Comparison of ENCODE assay signal across 11 cellular contexts in genomic region chr20:33370296-33370695, GRCh38. TPM values are rescaled to one million over a fixed set of nuclear protein-coding genes. Genes with fewer than 3 reads are reported as not detected.
DNase-seq lines count a peak whose midpoint lies in the region; ATAC-seq and TF ChIP-seq lines count a peak whose summit lies in the region.
"Had no signal": no experiment of that assay in that cellular context is flagged by ENCODE, and none has a peak within 500 bp of the region (broad histone marks: within the 10 kb centered on the region; RNA-seq: fewer than 3 reads in every experiment).

No MANE protein-coding gene starts in this region.

- H3K27me3 Mint-ChIP-seq in activated T-helper 1 cell treated with anti-CD3 and anti-CD28 coated beads, Interleukin-12 subunit alpha, Interleukin-12 subunit beta, Interleukin-2, Interleukin-4 antibody, amounts not matched to agents 30 ng/mL and 10 ng/mL and 1 ng/mL, durations not matched to agents 14 hours and 24 hours and 36 hours (ENCODE audit: insufficient read depth): no peaks in the 10 kb centered on the region
- no peaks in the 10 kb centered on the region for H3K27me3 Mint-ChIP-seq in natural killer cell treated with Interleukin-12 subunit alpha and Interleukin-12 subunit beta and Interleukin-15 and Interleukin-18, amount 100 ng/mL, for 72 hours

- H3K4me1 Mint-ChIP-seq in activated T-helper 1 cell treated with anti-CD3 and anti-CD28 coated beads, Interleukin-12 subunit alpha, Interleukin-12 subunit beta, Interleukin-2, Interleukin-4 antibody, amounts not matched to agents 30 ng/mL and 10 ng/mL and 1 ng/mL, durations not matched to agents 14 hours and 24 hours and 36 hours (ENCODE audit: low read depth): peaks cover 29% of the 10 kb centered on the region
- peaks cover 30 to 35% of the 10 kb centered on the region in 2 donors for H3K4me1 Mint-ChIP-seq in natural killer cell treated with Interleukin-12 subunit alpha and Interleukin-12 subunit beta and Interleukin-15 and Interleukin-18, amount 100 ng/mL, for 72 hours (ENCODE audit: low read depth in 2 of 2)

- H3K4me3 Mint-ChIP-seq in activated T-helper 1 cell treated with anti-CD3 and anti-CD28 coated beads, Interleukin-12 subunit alpha, Interleukin-12 subunit beta, Interleukin-2, Interleukin-4 antibody, amounts not matched to agents 30 ng/mL and 10 ng/mL and 1 ng/mL, durations not matched to agents 14 hours and 24 hours and 36 hours: no peak overlapping the region
- H3K4me3 Mint-ChIP-seq in natural killer cell treated with Interleukin-12 subunit alpha and Interleukin-12 subunit beta and Interleukin-15 and Interleukin-18, amount 100 ng/mL, for 72 hours: peak overlapping the region; percentile 71

- H3K4me2 ChIP-seq in BLaER1: peak overlapping the region; percentile 90

- peaks cover 43% of the 10 kb centered on the region for H3K36me3 Mint-ChIP-seq in activated T-helper 1 cell treated with anti-CD3 and anti-CD28 coated beads, Interleukin-12 subunit alpha, Interleukin-12 subunit beta, Interleukin-2, Interleukin-4 antibody, amounts not matched to agents 30 ng/mL and 10 ng/mL and 1 ng/mL, durations not matched to agents 14 hours and 24 hours and 36 hours (ENCODE audit: low read depth)
- peaks cover 21% of the 10 kb centered on the region for H3K36me3 Mint-ChIP-seq in natural killer cell treated with Interleukin-12 subunit alpha and Interleukin-12 subunit beta and Interleukin-15 and Interleukin-18, amount 100 ng/mL, for 72 hours

- no peaks in the 10 kb centered on the region for H3K9me3 Mint-ChIP-seq in activated T-helper 1 cell treated with anti-CD3 and anti-CD28 coated beads, Interleukin-12 subunit alpha, Interleukin-12 subunit beta, Interleukin-2, Interleukin-4 antibody, amounts not matched to agents 30 ng/mL and 10 ng/mL and 1 ng/mL, durations not matched to agents 14 hours and 24 hours and 36 hours
- H3K9me3 Mint-ChIP-seq in natural killer cell treated with Interleukin-12 subunit alpha and Interleukin-12 subunit beta and Interleukin-15 and Interleukin-18, amount 100 ng/mL, for 72 hours: no peaks in the 10 kb centered on the region

- intact Hi-C loops in activated T-helper 1 cell treated with anti-CD3 and anti-CD28 coated beads, Interleukin-12 subunit alpha, Interleukin-12 subunit beta, Interleukin-2, Interleukin-4 antibody, amounts not matched to agents 30 ng/mL and 10 ng/mL and 1 ng/mL, durations not matched to agents 14 hours and 24 hours and 36 hours (cut with micrococcal nuclease): loop anchor here (10.0 kb wide), 1 partner anchor 295 kb away; the partner anchor contains the start of genes ACTL10 and C20orf144
- intact Hi-C loops in dorsolateral prefrontal cortex (cut with DNase I): no loop called here

- TF ChIP-seq POLR2A in GM18505 (IDR thresholded peaks at IDR 0.05; ENCODE audit: borderline replicate concordance, extremely low read depth, insufficient read depth, insufficient read length): no peak

- no peaks in the 10 kb centered on the region for H3K27me3 ChIP-seq in BLaER1
- no peaks in the 10 kb centered on the region for H3K27me3 ChIP-seq in dorsolateral prefrontal cortex

- peaks cover 68% of the 10 kb centered on the region for H3K36me3 ChIP-seq in BLaER1

- H3K9ac ChIP-seq in BLaER1: peak overlapping the region; percentile 59
- H3K9ac ChIP-seq: parathyroid adenoma had no signal

- H3K4me1 ChIP-seq in BLaER1: peaks cover 41% of the 10 kb centered on the region

- ATAC-seq in natural killer cell treated with Interleukin-12 subunit alpha and Interleukin-12 subunit beta and Interleukin-15 and Interleukin-18, amount 100 ng/mL, for 72 hours: peak; percentile 56 to 78
- ATAC-seq in GM18505 (IDR thresholded peaks at IDR 0.05; ENCODE audit: unreplicated experiment) (no peak), HG03457 (IDR thresholded peaks at IDR 0.05; ENCODE audit: unreplicated experiment) (no peak)
- ATAC-seq: K562 had no signal

- peak overlapping the region; percentile 74 for H3K27ac Mint-ChIP-seq in activated T-helper 1 cell treated with anti-CD3 and anti-CD28 coated beads, Interleukin-12 subunit alpha, Interleukin-12 subunit beta, Interleukin-2, Interleukin-4 antibody, amounts not matched to agents 30 ng/mL and 10 ng/mL and 1 ng/mL, durations not matched to agents 14 hours and 24 hours and 36 hours
- H3K27ac Mint-ChIP-seq in natural killer cell treated with Interleukin-12 subunit alpha and Interleukin-12 subunit beta and Interleukin-15 and Interleukin-18, amount 100 ng/mL, for 72 hours: peak overlapping the region; percentile 82 to 86

- DNase-seq in NCI-H2107 treated with DMSO at 0.1 percent for 48 hours (lab: John Stamatoyannopoulos, UW; ENCODE audit: unreplicated experiment) (peak; percentile 43), C1 segment of cervical spinal cord (lab: John Stamatoyannopoulos, UW) (no peak), dorsolateral prefrontal cortex (no peak)
- DNase-seq in activated T-helper 1 cell treated with anti-CD3 and anti-CD28 coated beads, Interleukin-12 subunit alpha, Interleukin-12 subunit beta, Interleukin-2, Interleukin-4 antibody, amounts not matched to agents 30 ng/mL and 10 ng/mL and 1 ng/mL, durations not matched to agents 14 hours and 24 hours and 36 hours (ENCODE audit: low spot score): peak; percentile 27
- DNase-seq in natural killer cell treated with Interleukin-12 subunit alpha and Interleukin-12 subunit beta and Interleukin-15 and Interleukin-18, amount 100 ng/mL, for 72 hours (ENCODE audit: low spot score): no peak
- DNase-seq: glutamatergic neuron had no signal

- H3K27ac ChIP-seq in BLaER1 (peak overlapping the region; percentile 42), dorsolateral prefrontal cortex (peak overlapping the region in 1 of 59 donors; percentile 4)
- H3K27ac ChIP-seq: parathyroid adenoma had no signal

- TF ChIP-seq CTCF in dorsolateral prefrontal cortex (IDR thresholded peaks at IDR 0.05 in 54 of 56, conservative IDR thresholded peaks at IDR 0.05 in 2 of 56; ENCODE audit: low read depth in 1 of 56, partially characterized antibody in 56 of 56): no peak

- H3K4me3 ChIP-seq in BLaER1 (peak overlapping the region; percentile 21; the same call in 1 of the 2 replicates), dorsolateral prefrontal cortex (no peak overlapping the region)
- H3K4me3 ChIP-seq: K562 had no signal

- no peaks in the 10 kb centered on the region for H4K20me1 ChIP-seq in BLaER1

- H3K9me3 ChIP-seq in BLaER1: no peaks in the 10 kb centered on the region

RNA-seq across cellular contexts. Expression of gene CDK5RAP1, which starts 31.0 kb away (rescaled TPM):
- 46.0 and 49.1 TPM in 2 replicates for total RNA-seq in activated T-helper 1 cell treated with anti-CD3 and anti-CD28 coated beads, Interleukin-12 subunit alpha, Interleukin-12 subunit beta, Interleukin-2, Interleukin-4 antibody, amounts not matched to agents 30 ng/mL and 10 ng/mL and 1 ng/mL, durations not matched to agents 14 hours and 24 hours and 36 hours
- total RNA-seq in natural killer cell treated with Interleukin-12 subunit alpha and Interleukin-12 subunit beta and Interleukin-15 and Interleukin-18, amount 100 ng/mL, for 72 hours: 10 to 100 TPM; 37.1 to 59.6 TPM
- total RNA-seq in dorsolateral prefrontal cortex: 10 to 100 TPM; 30.0 to 60.3 (median 42.9) TPM

Comparison
In these comparisons a context has a peak if more than half of its experiments do, and no peak if none do; other contexts are left out.
1. DNase-seq: peak in NCI-H2107 treated with DMSO at 0.1 percent for 48 hours (single experiment) and activated T-helper 1 cell treated with anti-CD3 and anti-CD28 coated beads, Interleukin-12 subunit alpha, Interleukin-12 subunit beta, Interleukin-2, Interleukin-4 antibody, amounts not matched to agents 30 ng/mL and 10 ng/mL and 1 ng/mL, durations not matched to agents 14 hours and 24 hours and 36 hours (single experiment); none in natural killer cell treated with Interleukin-12 subunit alpha and Interleukin-12 subunit beta and Interleukin-15 and Interleukin-18, amount 100 ng/mL, for 72 hours (single experiment), C1 segment of cervical spinal cord (0 of 14) and dorsolateral prefrontal cortex (0 of 10).
2. ATAC-seq: peak in natural killer cell treated with Interleukin-12 subunit alpha and Interleukin-12 subunit beta and Interleukin-15 and Interleukin-18, amount 100 ng/mL, for 72 hours (2 of 2); none in GM18505 (single experiment) and HG03457 (single experiment).